Comparison of ENCODE assay signal across 12 cellular contexts in genomic region chr12:89765959-89766824, GRCh38. TPM values are rescaled to one million over a fixed set of nuclear protein-coding genes. Genes with fewer than 3 reads are reported as not detected.
DNase-seq lines count a peak whose midpoint lies in the region; ATAC-seq and TF ChIP-seq lines count a peak whose summit lies in the region.
"Had no signal": no experiment of that assay in that cellular context is flagged by ENCODE, and none has a peak within 500 bp of the region (broad histone marks: within the 10 kb centered on the region; RNA-seq: fewer than 3 reads in every experiment).

No MANE protein-coding gene starts in this region.

- no peak for TF ChIP-seq CTCF in natural killer cell (IDR thresholded peaks at IDR 0.05)

- peaks cover 40% of the 10 kb centered on the region for H3K4me1 ChIP-seq in SJCRH30

- no peaks in the 10 kb centered on the region for H3K27me3 Mint-ChIP-seq in natural killer cell (ENCODE audit: low read depth in 2 of 2)
- no peaks in the 10 kb centered on the region for H3K27me3 Mint-ChIP-seq in natural killer cell treated with Interleukin-12 subunit alpha and Interleukin-12 subunit beta and Interleukin-15 and Interleukin-18, amount 100 ng/mL, for 72 hours
- H3K27me3 Mint-ChIP-seq in stimulated activated naive B cell treated with anti-CD40 and anti-IgM and Interleukin-4, amounts not matched to agents 10 μg/mL and 1 μg/mL and 100 μg/mL, for 72 hours: no peaks in the 10 kb centered on the region

- intact Hi-C loops in natural killer cell (cut with micrococcal nuclease): no loop called here
- intact Hi-C loops in left ventricle myocardium superior (cut with micrococcal nuclease): no loop called here

- H3K4me3 ChIP-seq in SJCRH30: no peak overlapping the region
- H3K4me3 ChIP-seq: skin epidermis had no signal

- no peak overlapping the region for H3K27ac ChIP-seq in SJCRH30

- no peaks in the 10 kb centered on the region for H3K36me3 Mint-ChIP-seq in natural killer cell
- H3K36me3 Mint-ChIP-seq in natural killer cell treated with Interleukin-12 subunit alpha and Interleukin-12 subunit beta and Interleukin-15 and Interleukin-18, amount 100 ng/mL, for 72 hours: no peaks in the 10 kb centered on the region
- peaks cover 0 to 5% of the 10 kb centered on the region in 2 donors for H3K36me3 Mint-ChIP-seq in stimulated activated naive B cell treated with anti-CD40 and anti-IgM and Interleukin-4, amounts not matched to agents 10 μg/mL and 1 μg/mL and 100 μg/mL, for 72 hours

- H3K9me3 ChIP-seq in SJCRH30 (replicated peaks): 0 out of 2 replicates have a peak, but pooled peaks cover 4% of the 10 kb centered on the region

- H3K27ac Mint-ChIP-seq in natural killer cell: peak overlapping the region; percentile 38 to 48
- peak overlapping the region in 1 of 2 donors; percentile 63 for H3K27ac Mint-ChIP-seq in natural killer cell treated with Interleukin-12 subunit alpha and Interleukin-12 subunit beta and Interleukin-15 and Interleukin-18, amount 100 ng/mL, for 72 hours
- peak overlapping the region; percentile 25 for H3K27ac Mint-ChIP-seq in stimulated activated naive B cell treated with anti-CD40 and anti-IgM and Interleukin-4, amounts not matched to agents 10 μg/mL and 1 μg/mL and 100 μg/mL, for 72 hours

- ATAC-seq in natural killer cell (no peak), HG02610 (IDR thresholded peaks at IDR 0.05; ENCODE audit: unreplicated experiment) (peak; percentile 91), HG03442 (IDR thresholded peaks at IDR 0.05; ENCODE audit: unreplicated experiment) (peak; percentile 86), left ventricle myocardium superior (no peak)
- no peak for ATAC-seq in natural killer cell treated with Interleukin-12 subunit alpha and Interleukin-12 subunit beta and Interleukin-15 and Interleukin-18, amount 100 ng/mL, for 72 hours
- ATAC-seq in stimulated activated naive B cell treated with anti-CD40 and anti-IgM and Interleukin-4, amounts not matched to agents 10 μg/mL and 1 μg/mL and 100 μg/mL, for 72 hours (replicated peaks): peak; percentile 53 to 66

- H3K4me1 Mint-ChIP-seq in natural killer cell: peaks cover 19 to 29% of the 10 kb centered on the region in 2 donors
- peaks cover 28 to 29% of the 10 kb centered on the region in 2 donors for H3K4me1 Mint-ChIP-seq in natural killer cell treated with Interleukin-12 subunit alpha and Interleukin-12 subunit beta and Interleukin-15 and Interleukin-18, amount 100 ng/mL, for 72 hours (ENCODE audit: low read depth in 2 of 2)
- peaks cover 17 to 24% of the 10 kb centered on the region in 2 donors for H3K4me1 Mint-ChIP-seq in stimulated activated naive B cell treated with anti-CD40 and anti-IgM and Interleukin-4, amounts not matched to agents 10 μg/mL and 1 μg/mL and 100 μg/mL, for 72 hours

- no peaks in the 10 kb centered on the region for H3K9me3 Mint-ChIP-seq in natural killer cell
- H3K9me3 Mint-ChIP-seq in natural killer cell treated with Interleukin-12 subunit alpha and Interleukin-12 subunit beta and Interleukin-15 and Interleukin-18, amount 100 ng/mL, for 72 hours: peaks cover 2% of the 10 kb centered on the region
- H3K9me3 Mint-ChIP-seq in stimulated activated naive B cell treated with anti-CD40 and anti-IgM and Interleukin-4, amounts not matched to agents 10 μg/mL and 1 μg/mL and 100 μg/mL, for 72 hours: peaks cover 0 to under 1% of the 10 kb centered on the region in 2 donors

- DNase-seq in natural killer cell (no peak), left ventricle myocardium superior (no peak), SJCRH30 (no peak), foreskin melanocyte (no peak)
- no peak for DNase-seq in natural killer cell treated with Interleukin-12 subunit alpha and Interleukin-12 subunit beta and Interleukin-15 and Interleukin-18, amount 100 ng/mL, for 72 hours (ENCODE audit: low spot score)
- no peak for DNase-seq in stimulated activated naive B cell treated with anti-CD40 and anti-IgM and Interleukin-4, amounts not matched to agents 10 μg/mL and 1 μg/mL and 100 μg/mL, for 72 hours
- DNase-seq: activated naive CD4-positive, alpha-beta T cell; dermis blood vessel endothelial cell; stimulated activated naive CD4-positive, alpha-beta T cell treated with Interleukin-2 at 50 U/mL for 16 hours had no signal

- H3K27me3 ChIP-seq in SJCRH30: no peaks in the 10 kb centered on the region

- no peaks in the 10 kb centered on the region for H3K36me3 ChIP-seq in SJCRH30

- H3K4me3 Mint-ChIP-seq in natural killer cell: no peak overlapping the region
- no peak overlapping the region for H3K4me3 Mint-ChIP-seq in natural killer cell treated with Interleukin-12 subunit alpha and Interleukin-12 subunit beta and Interleukin-15 and Interleukin-18, amount 100 ng/mL, for 72 hours
- H3K4me3 Mint-ChIP-seq in stimulated activated naive B cell treated with anti-CD40 and anti-IgM and Interleukin-4, amounts not matched to agents 10 μg/mL and 1 μg/mL and 100 μg/mL, for 72 hours: no peak overlapping the region

RNA-seq across cellular contexts. Expression of gene ATP2B1, which starts 57.6 kb away (rescaled TPM):
- total RNA-seq in natural killer cell: 10 to 100 TPM; 87.8 to 97.6 (median 97.3) TPM
- 10 to 100 TPM; 45.5 to 57.3 TPM for total RNA-seq in natural killer cell treated with Interleukin-12 subunit alpha and Interleukin-12 subunit beta and Interleukin-15 and Interleukin-18, amount 100 ng/mL, for 72 hours
- 11.9 TPM for total RNA-seq in left ventricle myocardium superior
- 160 and 181 TPM in 2 replicates for total RNA-seq in SJCRH30 (2014; rRNA removed; shearing (Covaris generic))

Comparison
In these comparisons a context has a peak if more than half of its experiments do, and no peak if none do; other contexts are left out.
1. ATAC-seq: peak in HG02610 (single experiment), HG03442 (single experiment) and stimulated activated naive B cell treated with anti-CD40 and anti-IgM and Interleukin-4, amounts not matched to agents 10 μg/mL and 1 μg/mL and 100 μg/mL, for 72 hours (2 of 2); none in natural killer cell (0 of 3), natural killer cell treated with Interleukin-12 subunit alpha and Interleukin-12 subunit beta and Interleukin-15 and Interleukin-18, amount 100 ng/mL, for 72 hours (0 of 2) and left ventricle myocardium superior (single experiment).